Comparison of ENCODE assay signal across 21 cellular contexts in the genomic region with DNA sequence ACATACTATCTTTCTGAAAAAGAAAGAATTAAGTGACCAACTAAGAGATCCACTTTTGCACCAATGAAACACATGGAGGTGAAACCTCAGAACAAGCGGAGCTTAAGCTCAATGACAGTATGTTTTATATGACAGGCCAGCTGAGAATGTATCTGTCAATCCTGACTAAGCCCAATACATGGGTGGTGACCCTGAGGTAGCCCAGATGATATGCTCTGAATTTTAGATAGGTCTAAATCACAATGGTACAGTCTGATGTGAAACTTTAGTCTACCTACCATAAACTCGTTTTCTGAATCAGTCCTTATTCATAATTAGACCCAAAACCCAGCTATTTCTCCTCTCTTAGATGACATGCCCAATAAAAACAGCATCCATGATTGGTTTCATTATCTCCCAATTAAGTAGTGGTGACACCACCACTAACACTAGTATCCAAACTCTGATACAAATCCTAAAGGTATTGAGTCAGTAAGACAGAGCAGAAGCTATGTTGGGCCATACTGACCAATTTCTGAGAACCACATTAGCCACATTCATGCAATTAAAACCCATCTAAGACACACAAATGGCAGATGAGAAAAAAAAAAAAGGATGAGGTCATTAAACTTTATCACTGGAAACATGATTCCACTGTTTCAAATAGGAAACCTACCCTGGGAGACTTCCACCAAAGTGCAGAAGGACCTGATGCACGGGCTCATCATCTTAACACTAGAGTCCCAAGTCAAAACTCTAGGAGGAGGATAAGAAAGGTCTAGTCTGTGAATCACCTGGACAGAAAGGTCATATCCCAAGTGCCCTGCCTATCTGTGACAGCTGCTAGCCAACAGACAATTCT. TPM values are rescaled to one million over a fixed set of nuclear protein-coding genes. Genes with fewer than 3 reads are reported as not detected.
DNase-seq lines count a peak whose midpoint lies in the region; ATAC-seq and TF ChIP-seq lines count a peak whose summit lies in the region.
"Had no signal": no experiment of that assay in that cellular context is flagged by ENCODE, and none has a peak within 500 bp of the region (broad histone marks: within the 10 kb centered on the region; RNA-seq: fewer than 3 reads in every experiment).

No MANE protein-coding gene starts in this region.

- peak overlapping the region; percentile 14 for H3K27ac Mint-ChIP-seq in activated naive CD8-positive, alpha-beta T cell treated with anti-CD3 and anti-CD28 coated beads, Interleukin-2, amount 50 U/mL, for 24 hours
- no peak overlapping the region for H3K27ac Mint-ChIP-seq in activated naive CD8-positive, alpha-beta T cell treated with anti-CD3 and anti-CD28 coated beads for 36 hours
- peak overlapping the region; percentile 44 to 63 for H3K27ac Mint-ChIP-seq in effector memory CD8-positive, alpha-beta T cell
- no peak overlapping the region for H3K27ac Mint-ChIP-seq in stimulated activated naive CD8-positive, alpha-beta T cell treated with anti-CD3 and anti-CD28 coated beads, Interleukin-15, amount 100 ng/mL, for 72 hours
- H3K27ac Mint-ChIP-seq: natural killer cell treated with Interleukin-12 subunit alpha and Interleukin-12 subunit beta and Interleukin-15 and Interleukin-18, amount 100 ng/mL, for 72 hours had no signal

- DNase-seq in activated naive CD8-positive, alpha-beta T cell treated with anti-CD3 and anti-CD28 coated beads, Interleukin-2, amount 50 U/mL, for 24 hours = no peak
- no peak for DNase-seq in activated naive CD8-positive, alpha-beta T cell treated with anti-CD3 and anti-CD28 coated beads for 36 hours
- DNase-seq in LHCN-M2 (ENCODE audit: low read depth) (peak; percentile 26), esophagus squamous epithelium (lab: John Stamatoyannopoulos, UW) (no peak)
- no peak for DNase-seq in effector memory CD8-positive, alpha-beta T cell
- no peak for DNase-seq in stimulated activated naive CD8-positive, alpha-beta T cell treated with anti-CD3 and anti-CD28 coated beads, Interleukin-15, amount 100 ng/mL, for 72 hours
- DNase-seq: activated gamma-delta T cell treated with Interleukin-2 at 50 U/mL for 16 hours, amniotic stem cell, C1 segment of cervical spinal cord, DMS153, glutamatergic neuron, NCI-H2029 treated with DMSO at 0.1 percent for 48 hours, NCI-H82, pancreas, right cardiac atrium, Right ventricle myocardium superior had no signal

- WGBS in esophagus squamous epithelium, 2 donors = 84 to 86% methylated on average over 3 of the region's 3 CpGs

- no peak overlapping the region for H3K4me3 Mint-ChIP-seq in activated naive CD8-positive, alpha-beta T cell treated with anti-CD3 and anti-CD28 coated beads, Interleukin-2, amount 50 U/mL, for 24 hours
- H3K4me3 Mint-ChIP-seq in activated naive CD8-positive, alpha-beta T cell treated with anti-CD3 and anti-CD28 coated beads for 36 hours = no peak overlapping the region
- H3K4me3 Mint-ChIP-seq in effector memory CD8-positive, alpha-beta T cell = no peak overlapping the region
- H3K4me3 Mint-ChIP-seq in stimulated activated naive CD8-positive, alpha-beta T cell treated with anti-CD3 and anti-CD28 coated beads, Interleukin-15, amount 100 ng/mL, for 72 hours = no peak overlapping the region
- H3K4me3 Mint-ChIP-seq: natural killer cell treated with Interleukin-12 subunit alpha and Interleukin-12 subunit beta and Interleukin-15 and Interleukin-18, amount 100 ng/mL, for 72 hours had no signal

- H3K36me3 Mint-ChIP-seq in activated naive CD8-positive, alpha-beta T cell treated with anti-CD3 and anti-CD28 coated beads, Interleukin-2, amount 50 U/mL, for 24 hours (ENCODE audit: low read depth) = peaks cover 60% of the 10 kb centered on the region
- H3K36me3 Mint-ChIP-seq in activated naive CD8-positive, alpha-beta T cell treated with anti-CD3 and anti-CD28 coated beads for 36 hours = peaks cover 51% of the 10 kb centered on the region
- H3K36me3 Mint-ChIP-seq in effector memory CD8-positive, alpha-beta T cell (ENCODE audit: insufficient read depth) = peaks cover 65% of the 10 kb centered on the region

- H3K27me3 Mint-ChIP-seq in activated naive CD8-positive, alpha-beta T cell treated with anti-CD3 and anti-CD28 coated beads, Interleukin-2, amount 50 U/mL, for 24 hours = no peaks in the 10 kb centered on the region
- no peaks in the 10 kb centered on the region for H3K27me3 Mint-ChIP-seq in activated naive CD8-positive, alpha-beta T cell treated with anti-CD3 and anti-CD28 coated beads for 36 hours
- H3K27me3 Mint-ChIP-seq in effector memory CD8-positive, alpha-beta T cell = no peaks in the 10 kb centered on the region
- H3K27me3 Mint-ChIP-seq in stimulated activated naive CD8-positive, alpha-beta T cell treated with anti-CD3 and anti-CD28 coated beads, Interleukin-15, amount 100 ng/mL, for 72 hours = no peaks in the 10 kb centered on the region
- H3K27me3 Mint-ChIP-seq: natural killer cell treated with Interleukin-12 subunit alpha and Interleukin-12 subunit beta and Interleukin-15 and Interleukin-18, amount 100 ng/mL, for 72 hours had no signal

- no peaks in the 10 kb centered on the region for H3K4me1 ChIP-seq in esophagus squamous epithelium
- H3K4me1 ChIP-seq: pancreas had no signal

- H3K9me3 ChIP-seq in esophagus squamous epithelium = no peaks in the 10 kb centered on the region
- H3K9me3 ChIP-seq: pancreas had no signal

- H3K36me3 ChIP-seq in esophagus squamous epithelium = peaks cover 0 to 45% (median 8%) of the 10 kb centered on the region in 3 donors
- H3K36me3 ChIP-seq: pancreas had no signal

- peaks cover 2% of the 10 kb centered on the region for H3K9me3 Mint-ChIP-seq in activated naive CD8-positive, alpha-beta T cell treated with anti-CD3 and anti-CD28 coated beads, Interleukin-2, amount 50 U/mL, for 24 hours
- no peaks in the 10 kb centered on the region for H3K9me3 Mint-ChIP-seq in activated naive CD8-positive, alpha-beta T cell treated with anti-CD3 and anti-CD28 coated beads for 36 hours
- H3K9me3 Mint-ChIP-seq in effector memory CD8-positive, alpha-beta T cell = no peaks in the 10 kb centered on the region
- H3K9me3 Mint-ChIP-seq in stimulated activated naive CD8-positive, alpha-beta T cell treated with anti-CD3 and anti-CD28 coated beads, Interleukin-15, amount 100 ng/mL, for 72 hours = no peaks in the 10 kb centered on the region
- H3K9me3 Mint-ChIP-seq: natural killer cell treated with Interleukin-12 subunit alpha and Interleukin-12 subunit beta and Interleukin-15 and Interleukin-18, amount 100 ng/mL, for 72 hours had no signal

- no peak for TF ChIP-seq CTCF in esophagus squamous epithelium (IDR thresholded peaks at IDR 0.05)

- TF ChIP-seq POLR2A in esophagus squamous epithelium (IDR thresholded peaks at IDR 0.05) = no peak

- H3K27me3 ChIP-seq in esophagus squamous epithelium = no peaks in the 10 kb centered on the region
- H3K27me3 ChIP-seq: cardiac muscle cell, pancreas had no signal

- H3K4me1 Mint-ChIP-seq in activated naive CD8-positive, alpha-beta T cell treated with anti-CD3 and anti-CD28 coated beads, Interleukin-2, amount 50 U/mL, for 24 hours = peaks cover 38% of the 10 kb centered on the region
- peaks cover 25% of the 10 kb centered on the region for H3K4me1 Mint-ChIP-seq in activated naive CD8-positive, alpha-beta T cell treated with anti-CD3 and anti-CD28 coated beads for 36 hours
- peaks cover 13 to 14% of the 10 kb centered on the region in 2 donors for H3K4me1 Mint-ChIP-seq in effector memory CD8-positive, alpha-beta T cell (ENCODE audit: low read depth in 2 of 2)
- peaks cover 23% of the 10 kb centered on the region for H3K4me1 Mint-ChIP-seq in stimulated activated naive CD8-positive, alpha-beta T cell treated with anti-CD3 and anti-CD28 coated beads, Interleukin-15, amount 100 ng/mL, for 72 hours

- intact Hi-C loops in esophagus squamous epithelium (cut with DNase I) = no loop called here

- ATAC-seq in activated naive CD8-positive, alpha-beta T cell treated with anti-CD3 and anti-CD28 coated beads, Interleukin-2, amount 50 U/mL, for 24 hours = peak; percentile 59
- ATAC-seq in effector memory CD8-positive, alpha-beta T cell (replicated peaks) = no peak
- ATAC-seq in stimulated activated naive CD8-positive, alpha-beta T cell treated with anti-CD3 and anti-CD28 coated beads, Interleukin-15, amount 100 ng/mL, for 72 hours = peak; percentile 92
- ATAC-seq in GM19452 (IDR thresholded peaks at IDR 0.05; ENCODE audit: unreplicated experiment) = no peak
- no peak for ATAC-seq in HG03354 (IDR thresholded peaks at IDR 0.05; ENCODE audit: poor library complexity, severe bottlenecking, unreplicated experiment)
- ATAC-seq: pancreas, right cardiac atrium had no signal

- no peak overlapping the region for H3K27ac ChIP-seq in esophagus squamous epithelium
- H3K27ac ChIP-seq: cardiac muscle cell, KMS-11, pancreas had no signal

- H3K4me3 ChIP-seq in esophagus squamous epithelium = no peak overlapping the region
- H3K4me3 ChIP-seq: cardiac muscle cell, pancreas had no signal

RNA-seq across cellular contexts. Expression of gene CMTM6, which starts 20.6 kb away (rescaled TPM):
- total RNA-seq in activated naive CD8-positive, alpha-beta T cell treated with anti-CD3 and anti-CD28 coated beads for 36 hours = 10 to 100 TPM; 51.5 to 52.7 TPM
- total RNA-seq in LHCN-M2 (2014; rRNA removed) (80.6 and 93.1 TPM in 2 replicates), esophagus squamous epithelium (10 to 100 TPM; 36.6 to 70.9 (median 63.9) TPM)
- polyA plus RNA-seq in LHCN-M2 (2012) = 18.7 TPM

Comparison
In these comparisons a context has a peak if more than half of its experiments do, and no peak if none do; other contexts are left out.
1. H3K27ac Mint-ChIP-seq: peak in activated naive CD8-positive, alpha-beta T cell treated with anti-CD3 and anti-CD28 coated beads, Interleukin-2, amount 50 U/mL, for 24 hours (single experiment) and effector memory CD8-positive, alpha-beta T cell (2 of 2); none in activated naive CD8-positive, alpha-beta T cell treated with anti-CD3 and anti-CD28 coated beads for 36 hours (single experiment) and stimulated activated naive CD8-positive, alpha-beta T cell treated with anti-CD3 and anti-CD28 coated beads, Interleukin-15, amount 100 ng/mL, for 72 hours (0 of 2).
2. ATAC-seq: peak in activated naive CD8-positive, alpha-beta T cell treated with anti-CD3 and anti-CD28 coated beads, Interleukin-2, amount 50 U/mL, for 24 hours (single experiment) and stimulated activated naive CD8-positive, alpha-beta T cell treated with anti-CD3 and anti-CD28 coated beads, Interleukin-15, amount 100 ng/mL, for 72 hours (single experiment); none in effector memory CD8-positive, alpha-beta T cell (single experiment), GM19452 (single experiment) and HG03354 (single experiment).